8 cellular contexts compared by ENCODE assay signal in genomic region chr22:30288414-30289125, GRCh38. TPM values are rescaled to one million over a fixed set of nuclear protein-coding genes. Genes with fewer than 3 reads are reported as not detected.
DNase-seq lines count a peak whose midpoint lies in the region; ATAC-seq and TF ChIP-seq lines count a peak whose summit lies in the region.

No MANE protein-coding gene starts in this region.

- H3K4me1 ChIP-seq in Caco-2 (peaks cover 4% of the 10 kb centered on the region), Panc1 (ENCODE audit: control insufficient read depth, insufficient read depth, low read length) (peaks cover 25% of the 10 kb centered on the region)

- no peak for TF ChIP-seq CTCF in Caco-2 (IDR thresholded peaks at IDR 0.05; ENCODE audit: insufficient read depth in 1 of 2, low read depth in 1 of 2, low read length in 1 of 2, severe bottlenecking in 1 of 2, unreplicated experiment in 1 of 2)
- TF ChIP-seq CTCF in Panc1 (IDR thresholded peaks at IDR 0.05), result no peak
- no peak for TF ChIP-seq CTCF in epithelial cell of esophagus (IDR thresholded peaks at IDR 0.05; ENCODE audit: insufficient read depth, low read depth, low read length, missing control alignments)
- no peak for TF ChIP-seq CTCF in osteocyte (IDR thresholded peaks at IDR 0.05)

- no peaks in the 10 kb centered on the region for H3K9me3 Mint-ChIP-seq in Caco-2 (ENCODE audit: unreplicated experiment)
- no peaks in the 10 kb centered on the region for H3K9me3 Mint-ChIP-seq in osteocyte (ENCODE audit: unreplicated experiment)

- peak overlapping the region; percentile 80 for H3K4me3 ChIP-seq in Caco-2 (ENCODE audit: low read depth, low read length)
- peak overlapping the region; percentile 60 to 74 for H3K4me3 ChIP-seq in Panc1 (ENCODE audit: low read depth in 2 of 2, low read length in 2 of 2)
- H3K4me3 ChIP-seq in epithelial cell of esophagus (ENCODE audit: low read length), result peak overlapping the region; percentile 75

- peak overlapping the region; percentile 59 for H3K27ac ChIP-seq in Panc1 (ENCODE audit: low read length)

- H3K27me3 ChIP-seq in Caco-2 (replicated peaks; ENCODE audit: control insufficient read depth, insufficient read depth, low read length), result no peaks in the 10 kb centered on the region
- no peaks in the 10 kb centered on the region for H3K27me3 ChIP-seq in Panc1 (ENCODE audit: control insufficient read depth, insufficient read depth, low read length)

- BruUV-seq in Caco-2 (replicated peaks; lab: Mats Ljungman, UMichigan) (no TSS peak), Panc1 (replicated peaks; lab: Mats Ljungman, UMichigan) (TSS peak; percentile 67)

- CTCF ChIA-PET in Caco-2 (lab: Charles Lee) (interaction anchor here (0.6 to 4.4 kb wide), 32 partner anchors 10 to 303 kb away, joined by 3 to 106 read pairs (median 6); partner anchors contain the start of genes CCDC157, PES1, RNF215 and SEC14L2), Panc1 (lab: Charles Lee) (interaction anchor here (0.7 to 1.7 kb wide), 7 partner anchors 14 to 181 kb away, joined by 3 to 12 read pairs (median 5); partner anchors contain the start of genes RNF215 and TBC1D10A)

- POLR2A ChIA-PET in Caco-2 (lab: Charles Lee) (interaction anchor here (0.5 to 1.2 kb wide), 8 partner anchors 10 to 102 kb away, joined by 3 to 14 read pairs (median 4); partner anchors contain the start of genes CCDC157, SF3A1 and TBC1D10A), Panc1 (lab: Charles Lee) (interaction anchor here (0.6 kb wide), 3 partner anchors 36 to 437 kb away, joined by 3 to 6 read pairs (median 3); no protein-coding TSS in a partner anchor)

- ATAC-seq in Panc1, result no peak

- intact Hi-C loops in Caco-2 (cut with micrococcal nuclease; ENCODE audit: unreplicated experiment) (loop anchor here (1.0 to 10.0 kb wide), 6 partner anchors 10 to 196 kb away; partner anchors contain the start of gene RNF215), Panc1 (cut with micrococcal nuclease; ENCODE audit: unreplicated experiment) (loop anchor here (5.0 kb wide), 1 partner anchor 99 kb away; the partner anchor contains the start of gene RNF215)

- no peaks in the 10 kb centered on the region for H3K27me3 Mint-ChIP-seq in Caco-2 (ENCODE audit: insufficient read depth, unreplicated experiment)
- no peaks in the 10 kb centered on the region for H3K27me3 Mint-ChIP-seq in osteocyte (ENCODE audit: unreplicated experiment)

- H3K9me3 ChIP-seq in Caco-2 (no peaks in the 10 kb centered on the region), Panc1 (ENCODE audit: control insufficient read depth, insufficient read depth, low read depth, low read length) (no peaks in the 10 kb centered on the region)

- H3K36me3 ChIP-seq in Caco-2 (ENCODE audit: control insufficient read depth, insufficient read depth, low read length) (no peaks in the 10 kb centered on the region), Panc1 (ENCODE audit: control insufficient read depth, insufficient read depth, low read length) (no peaks in the 10 kb centered on the region; the same call in 1 of the 2 replicates)

- in situ Hi-C loops in Panc1 (cut with HindIII; ENCODE audit: low pct_unique_long_range_greater_than_20kb, low sequenced_read_pairs), result no loop called here

- H3K4me3 Mint-ChIP-seq in Caco-2 (ENCODE audit: unreplicated experiment) (peak overlapping the region; percentile 81), osteocyte (ENCODE audit: unreplicated experiment) (peak overlapping the region; percentile 73)

- H3K27ac Mint-ChIP-seq in Caco-2 (ENCODE audit: unreplicated experiment), result peak overlapping the region; percentile 77
- H3K27ac Mint-ChIP-seq in osteocyte (ENCODE audit: unreplicated experiment), result peak overlapping the region; percentile 81

- H3K4me1 Mint-ChIP-seq in Caco-2 (ENCODE audit: low read depth, unreplicated experiment) (peaks cover 11% of the 10 kb centered on the region), osteocyte (ENCODE audit: unreplicated experiment) (peaks cover 31% of the 10 kb centered on the region)

- H3K36me3 Mint-ChIP-seq in Caco-2 (ENCODE audit: insufficient read depth, unreplicated experiment) (no peaks in the 10 kb centered on the region), osteocyte (ENCODE audit: unreplicated experiment) (peaks cover 14% of the 10 kb centered on the region)

- no peak for DNase-seq in Caco-2
- no peak for DNase-seq in Panc1 (ENCODE audit: low read depth, low spot score)
- no peak for DNase-seq in epithelial cell of esophagus (ENCODE audit: low read depth)
- no peak for DNase-seq in osteocyte (ENCODE audit: extremely low spot score, unreplicated experiment)
- DNase-seq in ecto neural progenitor cell (ENCODE audit: low spot score), result no peak
- DNase-seq in GM19240 (ENCODE audit: insufficient read length, low spot score), result no peak
- DNase-seq in stimulated activated CD8-positive, alpha-beta memory T cell treated with anti-CD3 and anti-CD28 coated beads, Interleukin-4, amount 100 ng/mL, for 48 hours, result no peak
- no peak for DNase-seq in NCI-H2029 treated with DMSO at 0.1 percent for 48 hours (lab: John Stamatoyannopoulos, UW)

RNA-seq across cellular contexts. Expression of gene CASTOR1, which starts 0.7 kb away (rescaled TPM):
- total RNA-seq in Caco-2 (2022) (6.3 and 7.4 TPM in 2 replicates), Panc1 (2021; ENCODE audit: unreplicated experiment) (6.7 TPM), osteocyte (11.8 and 12.2 TPM in 2 replicates)
- 16.2 TPM for polyA plus RNA-seq in Panc1 (2012; ENCODE audit: insufficient read length)

RNA-seq across cellular contexts. Expression of gene OSM, which starts 21.9 kb away (rescaled TPM):
- total RNA-seq in Caco-2 (2022) (not detected in 2 replicates), Panc1 (2021; ENCODE audit: unreplicated experiment) (not detected), osteocyte (not detected in 2 replicates)
- not detected for polyA plus RNA-seq in Panc1 (2012; ENCODE audit: insufficient read length)

RNA-seq across cellular contexts. Expression of gene TBC1D10A, which starts 38.2 kb away (rescaled TPM):
- total RNA-seq in Caco-2 (2022) (11.1 and 12.2 TPM in 2 replicates), Panc1 (2021; ENCODE audit: unreplicated experiment) (14.9 TPM), osteocyte (12.6 and 14.1 TPM in 2 replicates)
- 12.6 TPM for polyA plus RNA-seq in Panc1 (2012; ENCODE audit: insufficient read length)

RNA-seq across cellular contexts. Expression of gene LIF, which starts 42.0 kb away (rescaled TPM):
- total RNA-seq in Caco-2 (2022) (8.0 and 9.7 TPM in 2 replicates), Panc1 (2021; ENCODE audit: unreplicated experiment) (34.4 TPM), osteocyte (13.7 and 15.5 TPM in 2 replicates)
- 40.7 TPM for polyA plus RNA-seq in Panc1 (2012; ENCODE audit: insufficient read length)
